ENCODE assay signal across 26 cellular contexts in genomic region chr16:66973716-66974115, GRCh38. TPM values are rescaled to one million over a fixed set of nuclear protein-coding genes. Genes with fewer than 3 reads are reported as not detected.
"Had no signal": no experiment of that assay in that cellular context is flagged by ENCODE, and none has a peak within 500 bp of the region (broad histone marks: within the 10 kb centered on the region; RNA-seq: fewer than 3 reads in every experiment).

No MANE protein-coding gene starts in this region.

- ATAC-seq: naive thymus-derived CD4-positive, alpha-beta T cell; natural killer cell treated with Interleukin-12 subunit alpha and Interleukin-12 subunit beta and Interleukin-15 and Interleukin-18, amount 100 ng/mL, for 72 hours; pancreas; right cardiac atrium; stimulated activated effector memory CD8-positive, alpha-beta T cell treated with anti-CD3 and anti-CD28 coated beads, Interleukin-12 subunit alpha, Interleukin-12 subunit beta, amount 100 ng/mL, for 72 hours had no signal

- H3K27me3 ChIP-seq: pancreas, suprapubic skin, uterus had no signal

- H3K4me1 Mint-ChIP-seq: mesothelial cell of epicardium had no signal

- H3K9me3 ChIP-seq: left ventricle myocardium inferior, pancreas, prostate gland, sigmoid colon, spleen, suprapubic skin, thoracic aorta, tibial artery, uterus had no signal

- H3K36me3 Mint-ChIP-seq: mesothelial cell of epicardium; natural killer cell treated with Interleukin-12 subunit alpha and Interleukin-12 subunit beta and Interleukin-15 and Interleukin-18, amount 100 ng/mL, for 72 hours had no signal

- H3K9me3 Mint-ChIP-seq: mesothelial cell of epicardium; naive thymus-derived CD4-positive, alpha-beta T cell; natural killer cell treated with Interleukin-12 subunit alpha and Interleukin-12 subunit beta and Interleukin-15 and Interleukin-18, amount 100 ng/mL, for 72 hours; stimulated activated effector memory CD8-positive, alpha-beta T cell treated with anti-CD3 and anti-CD28 coated beads, Interleukin-12 subunit alpha, Interleukin-12 subunit beta, amount 100 ng/mL, for 72 hours; stimulated activated naive CD8-positive, alpha-beta T cell treated with anti-CD3 and anti-CD28 coated beads, Interleukin-15, Interleukin-2, amounts not matched to agents 100 ng/mL and 50 ng/mL, for 24 hours had no signal

- H3K4me3 ChIP-seq: left ventricle myocardium inferior, lung, pancreas, prostate gland, sigmoid colon, spleen, suprapubic skin, thoracic aorta, tibial artery, uterus had no signal

- H3K4me1 ChIP-seq: left ventricle myocardium inferior, pancreas, prostate gland, sigmoid colon, uterus had no signal

- H3K27me3 Mint-ChIP-seq: stimulated activated naive CD8-positive, alpha-beta T cell treated with anti-CD3 and anti-CD28 coated beads, Interleukin-15, Interleukin-2, amounts not matched to agents 100 ng/mL and 50 ng/mL, for 24 hours had no signal

- H3K4me3 Mint-ChIP-seq: mesothelial cell of epicardium; naive thymus-derived CD4-positive, alpha-beta T cell; natural killer cell treated with Interleukin-12 subunit alpha and Interleukin-12 subunit beta and Interleukin-15 and Interleukin-18, amount 100 ng/mL, for 72 hours; stimulated activated naive CD8-positive, alpha-beta T cell treated with anti-CD3 and anti-CD28 coated beads, Interleukin-15, Interleukin-2, amounts not matched to agents 100 ng/mL and 50 ng/mL, for 24 hours had no signal

- FAIRE-seq: pancreas, small intestine had no signal

- H3K27ac Mint-ChIP-seq: mesothelial cell of epicardium; naive thymus-derived CD4-positive, alpha-beta T cell; natural killer cell treated with Interleukin-12 subunit alpha and Interleukin-12 subunit beta and Interleukin-15 and Interleukin-18, amount 100 ng/mL, for 72 hours; stimulated activated naive CD8-positive, alpha-beta T cell treated with anti-CD3 and anti-CD28 coated beads, Interleukin-15, Interleukin-2, amounts not matched to agents 100 ng/mL and 50 ng/mL, for 24 hours had no signal

- DNase-seq: hypothalamus; islet precursor cell; left ventricle myocardium inferior; naive thymus-derived CD4-positive, alpha-beta T cell; nucleus accumbens; pancreas; retina; right cardiac atrium; sigmoid colon; small intestine; spleen; stimulated activated CD4-positive, alpha-beta T cell treated with anti-CD3 and anti-CD28 coated beads, Interleukin-4, amount 100 ng/mL, for 24 hours; stimulated activated naive CD4-positive, alpha-beta T cell; tibial artery; trophoblast cell; uterus had no signal

- H3K36me3 ChIP-seq: left ventricle myocardium inferior, pancreas, prostate gland, sigmoid colon, spleen, suprapubic skin, thoracic aorta, tibial artery, uterus had no signal

- H3K27ac ChIP-seq: left ventricle myocardium inferior, pancreas, prostate gland, sigmoid colon, spleen, suprapubic skin, thoracic aorta, tibial artery, uterus had no signal

RNA-seq across cellular contexts. Expression of gene CES3, which starts 12.7 kb away (rescaled TPM):
- total RNA-seq: kidney epithelial cell, osteoblast had no signal
- polyA plus RNA-seq: naive thymus-derived CD4-positive, alpha-beta T cell had no signal

RNA-seq across cellular contexts. Expression of gene RRAD, which starts 48.4 kb away (rescaled TPM):
- polyA plus RNA-seq: naive thymus-derived CD4-positive, alpha-beta T cell had no signal
